ENCODE assay signal across 14 cellular contexts in the genomic region with DNA sequence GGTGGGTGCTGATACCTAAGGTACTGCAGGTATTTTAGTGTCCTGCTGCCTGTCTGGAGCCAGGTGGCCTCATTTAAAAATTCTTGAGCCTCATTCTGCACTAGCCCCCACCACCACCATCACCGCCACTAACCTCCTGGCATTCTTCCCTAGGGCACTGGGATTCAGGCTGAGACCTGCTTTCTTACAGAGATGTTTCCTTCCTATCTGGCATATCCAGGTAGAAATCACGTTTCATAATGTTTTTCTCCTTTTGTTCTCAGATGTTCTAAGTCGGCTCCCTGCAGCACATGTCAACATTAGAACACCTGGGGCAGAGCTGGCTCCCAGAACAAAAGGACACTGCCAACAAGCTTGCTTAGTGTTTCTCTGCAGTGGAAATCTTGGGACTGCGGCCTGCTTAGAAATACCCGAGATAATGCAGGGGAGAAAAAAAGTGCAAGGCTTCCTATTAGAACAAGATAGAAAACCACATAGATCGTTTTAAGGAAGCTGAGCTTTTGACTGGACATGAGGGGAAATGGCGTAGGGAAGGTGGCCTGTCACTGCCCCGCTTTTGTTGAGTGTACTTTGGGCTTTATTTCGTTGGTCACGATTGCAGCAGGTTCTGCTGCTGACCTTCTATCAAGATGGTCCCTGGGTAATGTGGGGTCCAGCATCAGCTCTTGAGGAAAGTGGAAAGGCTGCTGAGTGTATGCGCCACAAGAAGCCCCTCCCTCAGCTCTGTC. TPM values are rescaled to one million over a fixed set of nuclear protein-coding genes. Genes with fewer than 3 reads are reported as not detected.
DNase-seq lines count a peak whose midpoint lies in the region; ATAC-seq and TF ChIP-seq lines count a peak whose summit lies in the region.
"Had no signal": no experiment of that assay in that cellular context is flagged by ENCODE, and none has a peak within 500 bp of the region (broad histone marks: within the 10 kb centered on the region; RNA-seq: fewer than 3 reads in every experiment).

No MANE protein-coding gene starts in this region.

- H3K79me2 ChIP-seq in PC-3 (ENCODE audit: low read length) (no peaks in the 10 kb centered on the region), neural progenitor cell (ENCODE audit: low read depth) (no peaks in the 10 kb centered on the region)

- H3K9me2 ChIP-seq in PC-3 (replicated peaks; ENCODE audit: low read length): no peaks in the 10 kb centered on the region

- WGBS in transverse colon (ENCODE audit: low coverage in 1 of 2), 2 donors: 74 to 83% methylated on average over 2 to 11 of the region's 11 CpGs

- no peak for TF ChIP-seq POLR2A in transverse colon (IDR thresholded peaks at IDR 0.05)

- no peak for TF ChIP-seq EP300 in transverse colon (IDR thresholded peaks at IDR 0.05; ENCODE audit: low read depth)

- no peak for ATAC-seq in PC-3
- peak; percentile 5 for ATAC-seq in foreskin keratinocyte
- ATAC-seq in activated CD4-positive, alpha-beta T cell treated with anti-CD3 and anti-CD28 coated beads for 36 hours: no peak
- no peak for ATAC-seq in HG02885 (IDR thresholded peaks at IDR 0.05; ENCODE audit: poor library complexity, unreplicated experiment)

- H3K9me3 ChIP-seq in PC-3 (ENCODE audit: low read length): no peaks in the 10 kb centered on the region
- no peaks in the 10 kb centered on the region for H3K9me3 ChIP-seq in transverse colon
- no peaks in the 10 kb centered on the region for H3K9me3 ChIP-seq in neural progenitor cell (ENCODE audit: low read depth)
- H3K9me3 ChIP-seq: SJCRH30 had no signal

- H3K4me1 ChIP-seq in PC-3 (ENCODE audit: insufficient read depth, low read length) (peaks cover 53% of the 10 kb centered on the region), foreskin keratinocyte (no peaks in the 10 kb centered on the region), transverse colon (peaks cover 0 to 41% (median 18%) of the 10 kb centered on the region in 4 donors), neural progenitor cell (no peaks in the 10 kb centered on the region)
- H3K4me1 ChIP-seq: SJCRH30 had no signal

- in situ Hi-C loops in transverse colon (cut with MboI; ENCODE audit: low pct_ligation_motif_present in 1 of 4, low pct_unique_long_range_greater_than_20kb in 1 of 4, low sequenced_read_pairs in 3 of 4): no loop called here

- H3F3A ChIP-seq in PC-3 (ENCODE audit: low read length, unreplicated experiment) (no peaks in the 10 kb centered on the region), neural progenitor cell (ENCODE audit: low read depth) (no peaks in the 10 kb centered on the region)

- peaks cover 3% of the 10 kb centered on the region for H3K4me1 Mint-ChIP-seq in neural progenitor cell
- peaks cover 18% of the 10 kb centered on the region for H3K4me1 Mint-ChIP-seq in activated CD4-positive, alpha-beta T cell treated with anti-CD3 and anti-CD28 coated beads for 36 hours
- H3K4me1 Mint-ChIP-seq: activated B cell treated with CpG ODN at 0.5 μM for 24 hours; activated naive CD8-positive, alpha-beta T cell treated with anti-CD3 and anti-CD28 coated beads, Interleukin-2, amount 10 ng/mL, durations not matched to agents 7 days and 5 days had no signal

- CTCF ChIA-PET in PC-3 (lab: Charles Lee): interaction anchor here (0.6 to 1.0 kb wide), 3 partner anchors 35 to 765 kb away, joined by 3 read pairs; no protein-coding TSS in a partner anchor
- CTCF ChIA-PET in activated CD4-positive, alpha-beta T cell treated with anti-CD3 and anti-CD28 coated beads for 36 hours (lab: Charles Lee): interaction anchor here (1.1 kb wide), 1 partner anchor 9 kb away, joined by 3 read pairs; no protein-coding TSS in a partner anchor

- no peaks in the 10 kb centered on the region for H3K36me3 Mint-ChIP-seq in neural progenitor cell
- no peaks in the 10 kb centered on the region for H3K36me3 Mint-ChIP-seq in activated CD4-positive, alpha-beta T cell treated with anti-CD3 and anti-CD28 coated beads for 36 hours (ENCODE audit: low read depth)

- POLR2A ChIA-PET in PC-3 (lab: Charles Lee; ENCODE audit: unreplicated experiment): no interaction called here
- POLR2A ChIA-PET in activated CD4-positive, alpha-beta T cell treated with anti-CD3 and anti-CD28 coated beads for 36 hours (lab: Charles Lee): no interaction called here

- no peaks in the 10 kb centered on the region for H3K9me3 Mint-ChIP-seq in neural progenitor cell
- H3K9me3 Mint-ChIP-seq in activated CD4-positive, alpha-beta T cell treated with anti-CD3 and anti-CD28 coated beads for 36 hours (ENCODE audit: low read depth): no peaks in the 10 kb centered on the region
- H3K9me3 Mint-ChIP-seq: activated B cell treated with CpG ODN at 0.5 μM for 24 hours had no signal

- DNase-seq in DMS53 (lab: John Stamatoyannopoulos, UW) (peak; percentile 6), DMS53 treated with DMSO at 0.1 percent for 48 hours (lab: John Stamatoyannopoulos, UW; ENCODE audit: unreplicated experiment) (no peak), PC-3 (no peak), foreskin keratinocyte (peak in 1 of 2 donors; percentile 47), transverse colon (no peak), neural progenitor cell (ENCODE audit: low spot score) (no peak)
- no peak for DNase-seq in activated CD4-positive, alpha-beta T cell treated with anti-CD3 and anti-CD28 coated beads for 36 hours
- DNase-seq: activated B cell treated with CpG ODN at 0.5 μM for 24 hours; activated naive CD8-positive, alpha-beta T cell treated with anti-CD3 and anti-CD28 coated beads, Interleukin-2, amount 10 ng/mL, durations not matched to agents 7 days and 5 days; Karpas-422; NCI-H524; SJCRH30 had no signal

- H3K36me3 ChIP-seq in PC-3 (ENCODE audit: low read depth, low read length) (no peaks in the 10 kb centered on the region), transverse colon (no peaks in the 10 kb centered on the region), neural progenitor cell (no peaks in the 10 kb centered on the region)
- H3K36me3 ChIP-seq: SJCRH30 had no signal

- H3K9ac ChIP-seq in PC-3 (ENCODE audit: low read length): peak overlapping the region; percentile 66
- H3K9ac ChIP-seq in neural progenitor cell: no peak overlapping the region

- H2AFZ ChIP-seq in PC-3 (ENCODE audit: low read length): peak overlapping the region; percentile 66
- no peak overlapping the region for H2AFZ ChIP-seq in neural progenitor cell (replicated peaks)

- H3K27me3 Mint-ChIP-seq in neural progenitor cell (ENCODE audit: insufficient read depth, low read depth): peaks cover 2% of the 10 kb centered on the region
- H3K27me3 Mint-ChIP-seq in activated CD4-positive, alpha-beta T cell treated with anti-CD3 and anti-CD28 coated beads for 36 hours: peaks cover 16% of the 10 kb centered on the region

- H3K4me3 Mint-ChIP-seq in neural progenitor cell: no peak overlapping the region
- no peak overlapping the region for H3K4me3 Mint-ChIP-seq in activated CD4-positive, alpha-beta T cell treated with anti-CD3 and anti-CD28 coated beads for 36 hours
- H3K4me3 Mint-ChIP-seq: activated B cell treated with CpG ODN at 0.5 μM for 24 hours; activated naive CD8-positive, alpha-beta T cell treated with anti-CD3 and anti-CD28 coated beads, Interleukin-2, amount 10 ng/mL, durations not matched to agents 7 days and 5 days had no signal

- H3K27ac Mint-ChIP-seq in neural progenitor cell: no peak overlapping the region
- no peak overlapping the region for H3K27ac Mint-ChIP-seq in activated CD4-positive, alpha-beta T cell treated with anti-CD3 and anti-CD28 coated beads for 36 hours
- H3K27ac Mint-ChIP-seq: activated B cell treated with CpG ODN at 0.5 μM for 24 hours; activated naive CD8-positive, alpha-beta T cell treated with anti-CD3 and anti-CD28 coated beads, Interleukin-2, amount 10 ng/mL, durations not matched to agents 7 days and 5 days had no signal

- peak overlapping the region; percentile 36 for H3K4me2 ChIP-seq in PC-3 (ENCODE audit: low read length)
- H3K4me2 ChIP-seq in neural progenitor cell: no peak overlapping the region

- H3K27me3 ChIP-seq in PC-3 (ENCODE audit: low read length) (no peaks in the 10 kb centered on the region), foreskin keratinocyte (peaks cover 2% of the 10 kb centered on the region), transverse colon (no peaks in the 10 kb centered on the region), neural progenitor cell (no peaks in the 10 kb centered on the region)
- H3K27me3 ChIP-seq: SJCRH30 had no signal

- TF ChIP-seq CTCF in PC-3 (conservative IDR thresholded peaks at IDR 0.05; ENCODE audit: low read depth, low read length) (no peak), foreskin keratinocyte (conservative IDR thresholded peaks at IDR 0.05) (no peak), transverse colon (IDR thresholded peaks at IDR 0.05) (no peak), neural progenitor cell (IDR thresholded peaks at IDR 0.05) (no peak)

- H4K20me1 ChIP-seq in PC-3 (ENCODE audit: low read length): no peaks in the 10 kb centered on the region
- no peaks in the 10 kb centered on the region for H4K20me1 ChIP-seq in neural progenitor cell (ENCODE audit: low read depth)

- intact Hi-C loops in PC-3 (cut with micrococcal nuclease) (no loop called here), transverse colon (cut with DNase I; ENCODE audit: low total_unique reads) (no loop called here)
- intact Hi-C loops in activated CD4-positive, alpha-beta T cell treated with anti-CD3 and anti-CD28 coated beads for 36 hours (cut with DNase I, micrococcal nuclease): no loop called here

- H3K4me3 ChIP-seq in PC-3 (ENCODE audit: low read length) (no peak overlapping the region), transverse colon (no peak overlapping the region), neural progenitor cell (no peak overlapping the region)
- H3K4me3 ChIP-seq: SJCRH30 had no signal

- BruUV-seq in PC-3 (replicated peaks; lab: Mats Ljungman, UMichigan): TSS peak; percentile 27

- H3K27ac ChIP-seq in PC-3 (ENCODE audit: low read length) (peak overlapping the region; percentile 94), foreskin keratinocyte (no peak overlapping the region), transverse colon (peak overlapping the region; percentile 54 to 68 (median 64)), neural progenitor cell (no peak overlapping the region)
- H3K27ac ChIP-seq: 22Rv1, SJCRH30 had no signal

RNA-seq across cellular contexts. Expression of a gene that starts 59.6 kb away (rescaled TPM):
- total RNA-seq in PC-3 (2014; rRNA removed): 208 and 250 TPM in 2 replicates
- total RNA-seq in foreskin keratinocyte: 0.63 and 0.71 TPM in 2 replicates
- polyA plus RNA-seq in foreskin keratinocyte: 0.31 and 0.49 TPM in 2 replicates
- total RNA-seq in transverse colon: 100 to 1,000 TPM in 3 of 4 donors, 10 to 100 TPM in 1; 16.9 to 146 (median 117) TPM
- total RNA-seq in neural progenitor cell (ENCODE audit: low replicate concordance): 0.50 TPM in 1 of 2 replicates, not detected in the other
- total RNA-seq in activated CD4-positive, alpha-beta T cell treated with anti-CD3 and anti-CD28 coated beads for 36 hours: 1 to 10 TPM; 1.1 TPM
- total RNA-seq: activated B cell treated with CpG ODN at 0.5 μM for 24 hours had no signal

Comparison
In these comparisons a context has a peak if more than half of its experiments do, and no peak if none do; other contexts are left out.
1. H3K27ac ChIP-seq: peak in PC-3 (single experiment) and transverse colon (4 of 4); none in foreskin keratinocyte (single experiment) and neural progenitor cell (single experiment).
2. RNA of a gene that starts 59.6 kb away (total RNA-seq): 208 to 250 TPM in PC-3 and 16.9 to 146 TPM in transverse colon; 1.1 TPM in activated CD4-positive, alpha-beta T cell treated with anti-CD3 and anti-CD28 coated beads for 36 hours, 0.63 to 0.71 TPM in foreskin keratinocyte and 0.50 TPM in neural progenitor cell; every median in the first group is over 4 times any median in the second.